8 cellular contexts compared by ENCODE assay signal in the genomic region with DNA sequence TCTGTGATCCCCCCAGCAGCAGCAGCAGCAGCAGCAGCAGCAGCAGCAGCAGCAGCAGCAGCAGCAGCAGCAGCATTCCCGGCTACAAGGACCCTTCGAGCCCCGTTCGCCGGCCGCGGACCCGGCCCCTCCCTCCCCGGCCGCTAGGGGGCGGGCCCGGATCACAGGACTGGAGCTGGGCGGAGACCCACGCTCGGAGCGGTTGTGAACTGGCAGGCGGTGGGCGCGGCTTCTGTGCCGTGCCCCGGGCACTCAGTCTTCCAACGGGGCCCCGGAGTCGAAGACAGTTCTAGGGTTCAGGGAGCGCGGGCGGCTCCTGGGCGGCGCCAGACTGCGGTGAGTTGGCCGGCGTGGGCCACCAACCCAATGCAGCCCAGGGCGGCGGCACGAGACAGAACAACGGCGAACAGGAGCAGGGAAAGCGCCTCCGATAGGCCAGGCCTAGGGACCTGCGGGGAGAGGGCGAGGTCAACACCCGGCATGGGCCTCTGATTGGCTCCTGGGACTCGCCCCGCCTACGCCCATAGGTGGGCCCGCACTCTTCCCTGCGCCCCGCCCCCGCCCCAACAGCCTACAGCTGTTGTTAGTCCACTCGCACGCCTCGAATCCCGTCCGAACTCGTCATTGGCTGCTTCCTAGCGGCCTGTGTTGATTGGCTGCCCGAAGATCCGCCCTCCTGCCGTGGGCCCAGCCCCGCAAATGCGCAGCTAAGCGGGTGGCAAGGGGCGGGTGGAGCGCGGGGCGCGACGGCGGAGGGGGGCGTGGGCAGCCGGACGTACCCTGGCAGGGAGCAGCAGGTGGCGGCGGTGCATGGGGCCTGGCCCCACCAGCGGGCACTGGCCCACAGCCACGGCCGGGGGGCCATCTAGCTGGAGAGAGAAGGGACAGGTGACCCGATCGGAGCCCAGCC. TPM values are rescaled to one million over a fixed set of nuclear protein-coding genes. Genes with fewer than 3 reads are reported as not detected.
DNase-seq lines count a peak whose midpoint lies in the region; ATAC-seq and TF ChIP-seq lines count a peak whose summit lies in the region.

No MANE protein-coding gene starts in this region.

- H3K4me1 ChIP-seq in upper lobe of right lung: peaks cover 27% of the 10 kb centered on the region

- TF ChIP-seq CTCF in GM10266 (IDR thresholded peaks at IDR 0.05; ENCODE audit: control insufficient read depth, insufficient read depth, low read depth, missing control alignments): peak; percentile 93
- peak; percentile 93 for TF ChIP-seq CTCF in upper lobe of right lung (IDR thresholded peaks at IDR 0.05)

- H3K27ac ChIP-seq in upper lobe of right lung: peak overlapping the region; percentile 86

- H3K27me3 ChIP-seq in upper lobe of right lung: no peaks in the 10 kb centered on the region

- H3K4me3 ChIP-seq in upper lobe of right lung: peak overlapping the region; percentile 69

- ATAC-seq in HG02642 (IDR thresholded peaks at IDR 0.05; ENCODE audit: poor library complexity, unreplicated experiment) (peak; percentile 58), left cardiac atrium (peak; percentile 66 to 77), upper lobe of right lung (peak; percentile 82)

- intact Hi-C loops in left cardiac atrium (cut with DNase I): no loop called here
- intact Hi-C loops in posterior vena cava (cut with DNase I): no loop called here
- intact Hi-C loops in upper lobe of right lung (cut with DNase I): no loop called here

- DNase-seq in GM10266 (ENCODE audit: extremely low spot score): peak; percentile 98
- peak; percentile 92 for DNase-seq in NCI-H128 (lab: John Stamatoyannopoulos, UW; ENCODE audit: unreplicated experiment)
- peak; percentile 87 for DNase-seq in T follicular helper cell (ENCODE audit: low read depth)
- peak; percentile 98 for DNase-seq in amniotic epithelial cell (ENCODE audit: low read depth)
- peak; percentile 98 for DNase-seq in left cardiac atrium
- DNase-seq in posterior vena cava (ENCODE audit: low spot score): peak; percentile 97
- DNase-seq in upper lobe of right lung: peak; percentile 97

- H3K36me3 ChIP-seq in upper lobe of right lung: no peaks in the 10 kb centered on the region

- H3K9me3 ChIP-seq in upper lobe of right lung: no peaks in the 10 kb centered on the region

RNA-seq across cellular contexts. Expression of a gene that starts 1.4 kb away (rescaled TPM):
- 10 to 100 TPM; 15.6 to 21.1 TPM for total RNA-seq in left cardiac atrium
- total RNA-seq in posterior vena cava: 10 to 100 TPM; 14.9 to 22.4 TPM
- total RNA-seq in upper lobe of right lung: 15.5 TPM

RNA-seq across cellular contexts. Expression of a gene that starts 11.8 kb away (rescaled TPM):
- total RNA-seq in left cardiac atrium: 100 to 1,000 TPM; 200 to 241 TPM
- 100 to 1,000 TPM; 218 to 281 TPM for total RNA-seq in posterior vena cava
- total RNA-seq in upper lobe of right lung: 50.1 TPM

RNA-seq across cellular contexts. Expression of a gene that starts 22.2 kb away (rescaled TPM):
- 10 to 100 TPM; 55.3 to 57.7 TPM for total RNA-seq in left cardiac atrium
- total RNA-seq in posterior vena cava: 10 to 100 TPM; 50.9 to 61.1 TPM
- 58.7 TPM for total RNA-seq in upper lobe of right lung

RNA-seq across cellular contexts. Expression of a gene that starts 37.2 kb away (rescaled TPM):
- total RNA-seq in left cardiac atrium (under 1 TPM; 0.21 to 0.24 TPM), posterior vena cava (not detected), upper lobe of right lung (not detected)

RNA-seq across cellular contexts. Expression of a gene that starts 39.8 kb away (rescaled TPM):
- total RNA-seq in left cardiac atrium: 10 to 100 TPM in 1 of 2 donors, 1 to 10 TPM in 1; 9.6 to 10.8 TPM
- total RNA-seq in posterior vena cava: 10 to 100 TPM; 11.2 to 12.3 TPM
- total RNA-seq in upper lobe of right lung: 16.5 TPM

Comparison
In these comparisons a context has a peak if more than half of its experiments do, and no peak if none do; other contexts are left out.
1. Peak in every context shown above with its lines: DNase-seq, ATAC-seq, H3K4me3 ChIP-seq and H3K27ac ChIP-seq.